17 cellular contexts compared by ENCODE assay signal in the genomic region with DNA sequence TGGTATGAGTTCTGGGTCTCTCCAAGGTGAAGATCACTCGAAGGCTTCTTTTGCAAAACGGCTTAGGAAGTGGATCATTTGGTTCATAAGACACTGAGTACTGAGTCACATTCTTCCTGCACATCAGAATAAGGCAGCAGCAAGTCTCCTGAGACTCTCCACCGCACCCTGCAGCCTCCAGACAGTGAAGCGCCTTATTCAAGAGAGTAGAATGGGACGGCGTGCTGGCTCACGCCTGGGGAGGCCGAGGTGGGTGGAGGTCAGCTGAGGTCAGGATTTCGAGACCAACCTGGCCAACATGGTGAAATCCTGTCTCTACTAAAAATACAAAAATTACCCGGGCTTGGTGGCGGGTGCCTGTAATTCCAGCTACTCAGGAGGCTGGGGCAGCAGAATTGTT.
DNase-seq lines count a peak whose midpoint lies in the region; ATAC-seq and TF ChIP-seq lines count a peak whose summit lies in the region.
"Had no signal": no experiment of that assay in that cellular context is flagged by ENCODE, and none has a peak within 500 bp of the region (broad histone marks: within the 10 kb centered on the region; RNA-seq: fewer than 3 reads in every experiment).

No MANE protein-coding gene starts in this region.

- TF ChIP-seq CTCF in endodermal cell (conservative IDR thresholded peaks at IDR 0.05), result no peak
- TF ChIP-seq CTCF in osteoblast (IDR thresholded peaks at IDR 0.05; ENCODE audit: extremely low read depth, low read depth, low read length), result no peak
- no peak for TF ChIP-seq CTCF in upper lobe of right lung (IDR thresholded peaks at IDR 0.05)

- no peak overlapping the region for H3K4me3 ChIP-seq in endodermal cell (ENCODE audit: low read length)
- no peak overlapping the region for H3K4me3 ChIP-seq in osteoblast (ENCODE audit: insufficient read depth, low read length)
- no peak overlapping the region for H3K4me3 ChIP-seq in upper lobe of right lung
- no peak overlapping the region for H3K4me3 ChIP-seq in CD8-positive, alpha-beta memory T cell (ENCODE audit: low read length)
- H3K4me3 ChIP-seq: GM23338 had no signal

- 87 to 95% methylated on average over 10 to 11 of the region's 11 CpGs for WGBS in endodermal cell (ENCODE audit: insufficient coverage in 1 of 2, insufficient read length in 1 of 2), 2 experiments

- peaks cover 12% of the 10 kb centered on the region for H3K27me3 Mint-ChIP-seq in endodermal cell (ENCODE audit: insufficient read depth)
- H3K27me3 Mint-ChIP-seq in CD8-positive, alpha-beta memory T cell, result peaks cover 15 to 25% of the 10 kb centered on the region in 2 donors

- no peaks in the 10 kb centered on the region for H3K4me1 ChIP-seq in endodermal cell (ENCODE audit: control insufficient read depth, insufficient read depth, low read length)
- H3K4me1 ChIP-seq in osteoblast (ENCODE audit: insufficient read depth, low read length), result no peaks in the 10 kb centered on the region
- no peaks in the 10 kb centered on the region for H3K4me1 ChIP-seq in upper lobe of right lung
- H3K4me1 ChIP-seq in CD8-positive, alpha-beta memory T cell (ENCODE audit: insufficient read depth, low read length), result no peaks in the 10 kb centered on the region

- no peaks in the 10 kb centered on the region for H3K79me2 ChIP-seq in osteoblast (ENCODE audit: insufficient read depth, low read length)

- H3K9me3 ChIP-seq in endodermal cell (ENCODE audit: control insufficient read depth, low read length), result no peaks in the 10 kb centered on the region
- no peaks in the 10 kb centered on the region for H3K9me3 ChIP-seq in osteoblast (ENCODE audit: low read depth, low read length)
- H3K9me3 ChIP-seq in upper lobe of right lung, result no peaks in the 10 kb centered on the region
- H3K9me3 ChIP-seq in CD8-positive, alpha-beta memory T cell (ENCODE audit: low read length), result no peaks in the 10 kb centered on the region

- H3K9me3 Mint-ChIP-seq in endodermal cell, result no peaks in the 10 kb centered on the region
- peaks cover 0 to 2% (median 0%) of the 10 kb centered on the region in 5 donors for H3K9me3 Mint-ChIP-seq in CD8-positive, alpha-beta memory T cell
- H3K9me3 Mint-ChIP-seq: CD4-positive, alpha-beta T cell; GM23338; HFFc6 had no signal

- H3K27ac ChIP-seq in endodermal cell (ENCODE audit: low read depth, low read length) (no peak overlapping the region), osteoblast (ENCODE audit: low read depth, low read length) (no peak overlapping the region), upper lobe of right lung (no peak overlapping the region)
- no peak overlapping the region for H3K27ac ChIP-seq in CD8-positive, alpha-beta memory T cell (ENCODE audit: low read depth, low read length)
- H3K27ac ChIP-seq: C4-2B, HL-60 had no signal

- DNase-seq in M059J (ENCODE audit: low read depth) (peak; percentile 3), endodermal cell (peak; percentile 29), osteoblast (ENCODE audit: insufficient read length, low spot score, missing footprints) (peak; percentile 79), upper lobe of right lung (peak; percentile 37), GM03348 (ENCODE audit: low spot score) (no peak), NCI-H2107 (lab: John Stamatoyannopoulos, UW) (no peak)
- DNase-seq in CD8-positive, alpha-beta memory T cell, result no peak
- DNase-seq: CD4-positive, alpha-beta T cell; DMS153; DMS79; GDM1; HFFc6 had no signal

- H3K4me1 Mint-ChIP-seq in endodermal cell, result no peaks in the 10 kb centered on the region
- H3K4me1 Mint-ChIP-seq in CD8-positive, alpha-beta memory T cell, result no peaks in the 10 kb centered on the region
- H3K4me1 Mint-ChIP-seq: B cell had no signal

- H3K27me3 ChIP-seq in endodermal cell (ENCODE audit: control insufficient read depth, insufficient read depth, low read length, poor library complexity, severe bottlenecking) (no peaks in the 10 kb centered on the region), osteoblast (ENCODE audit: insufficient read depth, low read length) (peaks cover 6% of the 10 kb centered on the region), upper lobe of right lung (peaks cover 5% of the 10 kb centered on the region)
- H3K27me3 ChIP-seq in CD8-positive, alpha-beta memory T cell (ENCODE audit: insufficient read depth, low read length, poor library complexity, severe bottlenecking), result no peaks in the 10 kb centered on the region

- H3K36me3 ChIP-seq in endodermal cell (ENCODE audit: control insufficient read depth, insufficient read depth, low read length) (no peaks in the 10 kb centered on the region), osteoblast (ENCODE audit: insufficient read depth, low read length) (no peaks in the 10 kb centered on the region), upper lobe of right lung (no peaks in the 10 kb centered on the region)
- no peaks in the 10 kb centered on the region for H3K36me3 ChIP-seq in CD8-positive, alpha-beta memory T cell (ENCODE audit: insufficient read depth, low read length)

- CTCF ChIA-PET in CD8-positive, alpha-beta memory T cell (lab: Charles Lee), result interaction anchor here (0.7 kb wide), 1 partner anchor 683 kb away, joined by 3 read pairs; no protein-coding TSS in a partner anchor

- no peaks in the 10 kb centered on the region for H4K20me1 ChIP-seq in osteoblast (ENCODE audit: insufficient read depth, low read length)

- no peak overlapping the region for H3K9ac ChIP-seq in endodermal cell (ENCODE audit: extremely low read depth, low read length, poor library complexity, severe bottlenecking)

- no peak overlapping the region for H2AFZ ChIP-seq in osteoblast (ENCODE audit: low read length)
- H2AFZ ChIP-seq: GM23338 had no signal

- no peak overlapping the region for H3K4me2 ChIP-seq in osteoblast (ENCODE audit: insufficient read depth, low read length)
- H3K4me2 ChIP-seq: GM23338 had no signal

- H3K27ac Mint-ChIP-seq in endodermal cell, result no peak overlapping the region
- H3K27ac Mint-ChIP-seq in CD8-positive, alpha-beta memory T cell, result no peak overlapping the region
- H3K27ac Mint-ChIP-seq: B cell; CD4-positive, alpha-beta T cell; GM23338; HFFc6 had no signal

- H3K36me3 Mint-ChIP-seq in endodermal cell (ENCODE audit: low read depth), result no peaks in the 10 kb centered on the region
- H3K36me3 Mint-ChIP-seq in CD8-positive, alpha-beta memory T cell, result no peaks in the 10 kb centered on the region

- no peak for ATAC-seq in upper lobe of right lung
- ATAC-seq: GM23338, HCT116 had no signal

- intact Hi-C loops in upper lobe of right lung (cut with DNase I), result no loop called here

- POLR2A ChIA-PET in CD8-positive, alpha-beta memory T cell (lab: Charles Lee), result no interaction called here

- H3K4me3 Mint-ChIP-seq in endodermal cell, result no peak overlapping the region
- H3K4me3 Mint-ChIP-seq in CD8-positive, alpha-beta memory T cell, result no peak overlapping the region
- H3K4me3 Mint-ChIP-seq: B cell; CD4-positive, alpha-beta T cell; GM23338; HFFc6 had no signal

Comparison
In these comparisons a context has a peak if more than half of its experiments do, and no peak if none do; other contexts are left out.
1. DNase-seq: peak in M059J (single experiment), endodermal cell (single experiment), osteoblast (single experiment) and upper lobe of right lung (single experiment); none in CD8-positive, alpha-beta memory T cell (0 of 5), GM03348 (single experiment) and NCI-H2107 (single experiment).